16 cellular contexts compared by ENCODE assay signal in genomic region chr22:46574438-46574992, GRCh38. TPM values are rescaled to one million over a fixed set of nuclear protein-coding genes. Genes with fewer than 3 reads are reported as not detected.
DNase-seq lines count a peak whose midpoint lies in the region; ATAC-seq, FAIRE-seq and TF ChIP-seq lines count a peak whose summit lies in the region.
"Had no signal": no experiment of that assay in that cellular context is flagged by ENCODE, and none has a peak within 500 bp of the region (broad histone marks: within the 10 kb centered on the region; RNA-seq: fewer than 3 reads in every experiment).

No MANE protein-coding gene starts in this region.

- no peak overlapping the region for H3K4me3 ChIP-seq in right atrium auricular region
- H3K4me3 ChIP-seq in neural progenitor cell = no peak overlapping the region
- H3K4me3 ChIP-seq: psoas muscle had no signal

- peaks cover 3% of the 10 kb centered on the region for H3K79me2 ChIP-seq in neural progenitor cell (ENCODE audit: low read depth)

- peak overlapping the region; percentile 93 for H3K4me3 Mint-ChIP-seq in CD4-positive, alpha-beta T cell
- H3K4me3 Mint-ChIP-seq in neural progenitor cell = peak overlapping the region; percentile 85

- POLR2A ChIA-PET in CD4-positive, alpha-beta T cell (lab: Charles Lee) = no interaction called here
- POLR2A ChIA-PET in RWPE1 (lab: Yijun Ruan, JAX; ENCODE audit: low non-redundant PET) = no interaction called here

- peaks cover 11% of the 10 kb centered on the region for H3K36me3 Mint-ChIP-seq in CD4-positive, alpha-beta T cell (ENCODE audit: low read depth)
- H3K36me3 Mint-ChIP-seq in neural progenitor cell = no peaks in the 10 kb centered on the region

- H3K4me2 ChIP-seq in neural progenitor cell = no peak overlapping the region

- H3K9me3 Mint-ChIP-seq in CD4-positive, alpha-beta T cell = no peaks in the 10 kb centered on the region
- H3K9me3 Mint-ChIP-seq in neural progenitor cell = peaks cover 6% of the 10 kb centered on the region

- H3K4me1 ChIP-seq in right atrium auricular region (peaks cover 0 to 58% of the 10 kb centered on the region in 2 donors), neural progenitor cell (peaks cover 6% of the 10 kb centered on the region)

- no peak overlapping the region for H2AFZ ChIP-seq in neural progenitor cell (replicated peaks)

- no peak for TF ChIP-seq CTCF in CD4-positive, alpha-beta T cell (IDR thresholded peaks at IDR 0.05)
- TF ChIP-seq CTCF in RWPE1 (conservative IDR thresholded peaks at IDR 0.05; ENCODE audit: low read depth) = no peak
- no peak for TF ChIP-seq CTCF in right atrium auricular region (IDR thresholded peaks at IDR 0.05)
- TF ChIP-seq CTCF in neural progenitor cell (IDR thresholded peaks at IDR 0.05) = no peak

- H3F3A ChIP-seq in neural progenitor cell (ENCODE audit: low read depth) = peaks cover 15% of the 10 kb centered on the region

- H3K27me3 Mint-ChIP-seq in CD4-positive, alpha-beta T cell = no peaks in the 10 kb centered on the region
- peaks cover 3% of the 10 kb centered on the region for H3K27me3 Mint-ChIP-seq in neural progenitor cell (ENCODE audit: insufficient read depth, low read depth)
- H3K27me3 Mint-ChIP-seq: stimulated activated memory B cell treated with anti-CD40 and anti-IgM and Interleukin-4, amounts not matched to agents 10 μg/mL and 1 μg/mL and 100 μg/mL, for 72 hours had no signal

- no peaks in the 10 kb centered on the region for H3K27me3 ChIP-seq in CD4-positive, alpha-beta T cell (ENCODE audit: control insufficient read depth, insufficient read depth, low read length)
- H3K27me3 ChIP-seq in right atrium auricular region (no peaks in the 10 kb centered on the region), neural progenitor cell (peaks cover 36% of the 10 kb centered on the region)

- peaks cover 20% of the 10 kb centered on the region for H4K20me1 ChIP-seq in neural progenitor cell (ENCODE audit: low read depth)

- CTCF ChIA-PET in CD4-positive, alpha-beta T cell (lab: Charles Lee) = no interaction called here
- CTCF ChIA-PET in RWPE1 (lab: Yijun Ruan, JAX) = interaction anchor here (1.1 kb wide), 1 partner anchor 11 kb away, joined by 4 read pairs; no protein-coding TSS in a partner anchor

- no peak for FAIRE-seq in urothelium cell line (lab: Jason Lieb, UNC)
- FAIRE-seq: G401.6, TTC549 had no signal

- H3K9ac ChIP-seq in neural progenitor cell = no peak overlapping the region

- no peak overlapping the region for H3K27ac ChIP-seq in CD4-positive, alpha-beta T cell (ENCODE audit: low read depth, low read length)
- peak overlapping the region; percentile 79 for H3K27ac ChIP-seq in RWPE1
- H3K27ac ChIP-seq in right atrium auricular region = peak overlapping the region; percentile 86 to 91
- no peak overlapping the region for H3K27ac ChIP-seq in neural progenitor cell

- DNase-seq in CD4-positive, alpha-beta T cell = no peak
- no peak for DNase-seq in RWPE1 (ENCODE audit: low spot score)
- no peak for DNase-seq in right atrium auricular region (ENCODE audit: low spot score)
- peak; percentile 0 for DNase-seq in neural progenitor cell (ENCODE audit: low spot score)
- no peak for DNase-seq in urothelium cell line (ENCODE audit: low spot score)
- no peak for DNase-seq in activated gamma-delta T cell treated with Interleukin-2 at 50 U/mL for 16 hours
- no peak for DNase-seq in DMS53 treated with DMSO at 0.1 percent for 48 hours (lab: John Stamatoyannopoulos, UW; ENCODE audit: unreplicated experiment)
- DNase-seq: activated CD8-positive, alpha-beta memory T cell treated with anti-CD3 and anti-CD28 coated beads, Interleukin-2, amount 10 ng/mL, durations not matched to agents 7 days and 5 days; activated naive CD8-positive, alpha-beta T cell treated with anti-CD3 and anti-CD28 coated beads, Interleukin-2, amount 10 ng/mL, durations not matched to agents 7 days and 5 days; NCI-H187 treated with DMSO at 0.1 percent for 48 hours; stimulated activated CD4-positive, alpha-beta T cell treated with anti-CD3 and anti-CD28 coated beads, Interleukin-4, amount 100 ng/mL, for 1 hour had no signal

- ATAC-seq in CD4-positive, alpha-beta T cell (ENCODE audit: poor library complexity) = no peak
- no peak for ATAC-seq in HG03196 (IDR thresholded peaks at IDR 0.05; ENCODE audit: unreplicated experiment)
- ATAC-seq: activated CD8-positive, alpha-beta memory T cell treated with anti-CD3 and anti-CD28 coated beads, Interleukin-2, amount 10 ng/mL, durations not matched to agents 7 days and 5 days; psoas muscle; stimulated activated memory B cell treated with anti-CD40 and anti-IgM and Interleukin-4, amounts not matched to agents 10 μg/mL and 1 μg/mL and 100 μg/mL, for 72 hours had no signal

- H3K36me3 ChIP-seq in right atrium auricular region = no peaks in the 10 kb centered on the region
- no peaks in the 10 kb centered on the region for H3K36me3 ChIP-seq in neural progenitor cell

- intact Hi-C loops in CD4-positive, alpha-beta T cell (cut with DNase I, micrococcal nuclease) = no loop called here

- H3K4me1 Mint-ChIP-seq in CD4-positive, alpha-beta T cell (ENCODE audit: low read depth) = peaks cover 30% of the 10 kb centered on the region
- peaks cover 22% of the 10 kb centered on the region for H3K4me1 Mint-ChIP-seq in neural progenitor cell

- H3K9me3 ChIP-seq in CD4-positive, alpha-beta T cell (ENCODE audit: control insufficient read depth, low read length) = peaks cover 14% of the 10 kb centered on the region
- H3K9me3 ChIP-seq in right atrium auricular region = no peaks in the 10 kb centered on the region
- no peaks in the 10 kb centered on the region for H3K9me3 ChIP-seq in neural progenitor cell (ENCODE audit: low read depth)

- H3K27ac Mint-ChIP-seq in CD4-positive, alpha-beta T cell = peak overlapping the region; percentile 85
- no peak overlapping the region for H3K27ac Mint-ChIP-seq in neural progenitor cell

RNA-seq across cellular contexts. Expression of gene CELSR1, which starts 37.1 kb away (rescaled TPM):
- 1 to 10 TPM; 1.0 to 1.1 TPM for total RNA-seq in CD4-positive, alpha-beta T cell
- total RNA-seq in right atrium auricular region (1 to 10 TPM; 7.1 to 9.6 TPM), neural progenitor cell (ENCODE audit: low replicate concordance) (12.3 and 18.0 TPM in 2 replicates)

RNA-seq across cellular contexts. Expression of gene GRAMD4, which starts 45.7 kb away (rescaled TPM):
- total RNA-seq in CD4-positive, alpha-beta T cell = 10 to 100 TPM; 13.9 to 15.6 TPM
- 10 to 100 TPM; 29.1 to 31.6 TPM for total RNA-seq in right atrium auricular region
- total RNA-seq in neural progenitor cell (ENCODE audit: low replicate concordance) = 30.2 and 32.2 TPM in 2 replicates

Comparison
In these comparisons a context has a peak if more than half of its experiments do, and no peak if none do; other contexts are left out.
1. H3K27ac ChIP-seq: peak in RWPE1 (single experiment) and right atrium auricular region (2 of 2); none in CD4-positive, alpha-beta T cell (single experiment) and neural progenitor cell (single experiment).